In genomic region chr6:70415247-70415646, GRCh38 we compare ENCODE assay signal across 1 cellular context.
TF ChIP-seq lines count a peak whose summit lies in the region.

No MANE protein-coding gene starts in this region.

TF ChIP-seq in GM23338, 12 proteins besides CTCF, POLR2A, EP300 and RAD21 (continued from another document):
- no peak for TF ChIP-seq REST (IDR thresholded peaks at IDR 0.05; ENCODE audit: unreplicated experiment)
- no peak for TF ChIP-seq ZNF114 (CRISPR knock-in tag; IDR thresholded peaks at IDR 0.05)
- TF ChIP-seq ETS1 (IDR thresholded peaks at IDR 0.05): no peak
